Comparison of ENCODE assay signal across 11 cellular contexts in the genomic region with DNA sequence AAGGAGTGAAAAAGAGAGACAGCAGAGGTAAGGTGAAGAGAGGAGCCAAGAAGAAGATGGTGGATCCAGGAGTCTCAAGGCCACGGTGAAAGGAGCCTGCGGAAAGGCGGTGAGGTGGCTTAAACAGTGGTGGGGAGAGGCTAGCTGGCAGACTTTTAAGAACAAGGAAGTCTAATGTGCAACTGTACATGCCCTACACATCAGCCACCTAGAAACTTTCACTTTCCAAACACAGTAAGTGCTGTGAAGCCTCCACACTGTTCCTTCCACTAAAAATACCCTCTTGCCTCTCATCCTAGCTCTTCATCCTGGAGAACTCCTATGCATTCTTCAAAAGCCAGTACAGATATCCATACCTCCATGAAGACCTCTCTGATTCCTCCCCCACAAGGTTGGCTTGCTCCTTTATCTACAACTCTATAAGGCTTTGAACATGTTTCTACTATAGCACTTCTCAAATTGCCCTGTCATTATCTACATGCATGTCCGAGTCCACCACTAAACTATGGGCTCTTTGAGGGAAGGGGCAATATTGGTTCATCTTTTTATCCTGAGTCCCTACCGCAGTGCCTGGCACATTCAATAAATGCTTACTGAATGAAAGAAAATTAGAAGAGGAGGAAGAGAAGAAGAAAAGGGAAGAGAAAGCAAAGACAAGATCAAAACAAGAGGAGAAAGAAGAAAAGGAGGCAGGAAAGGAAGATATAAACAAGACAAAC. TPM values are rescaled to one million over a fixed set of nuclear protein-coding genes. Genes with fewer than 3 reads are reported as not detected.
DNase-seq lines count a peak whose midpoint lies in the region; ATAC-seq and TF ChIP-seq lines count a peak whose summit lies in the region.
"Had no signal": no experiment of that assay in that cellular context is flagged by ENCODE, and none has a peak within 500 bp of the region (broad histone marks: within the 10 kb centered on the region; RNA-seq: fewer than 3 reads in every experiment).

No MANE protein-coding gene starts in this region.

- peak overlapping the region; percentile 6 for H3K4me3 Mint-ChIP-seq in activated CD4-positive, alpha-beta memory T cell treated with anti-CD3 and anti-CD28 coated beads for 36 hours
- no peak overlapping the region for H3K4me3 Mint-ChIP-seq in activated CD4-positive, alpha-beta memory T cell treated with anti-CD3 and anti-CD28 coated beads, Interleukin-2, amount 10 ng/mL, durations not matched to agents 7 days and 5 days
- H3K4me3 Mint-ChIP-seq in stimulated activated effector memory CD8-positive, alpha-beta T cell treated with anti-CD3 and anti-CD28 coated beads, Interleukin-12 subunit alpha, Interleukin-12 subunit beta, amount 100 ng/mL, for 72 hours = no peak overlapping the region
- H3K4me3 Mint-ChIP-seq: nephron progenitor cell had no signal

- intact Hi-C loops in activated CD4-positive, alpha-beta memory T cell treated with anti-CD3 and anti-CD28 coated beads for 36 hours (cut with micrococcal nuclease) = loop anchor here (5.0 to 10.0 kb wide), 2 partner anchors 131 to 261 kb away; no protein-coding TSS in a partner anchor
- intact Hi-C loops in psoas muscle (cut with DNase I) = no loop called here

- H3K27me3 Mint-ChIP-seq in activated CD4-positive, alpha-beta memory T cell treated with anti-CD3 and anti-CD28 coated beads for 36 hours = no peaks in the 10 kb centered on the region
- no peaks in the 10 kb centered on the region for H3K27me3 Mint-ChIP-seq in activated CD4-positive, alpha-beta memory T cell treated with anti-CD3 and anti-CD28 coated beads, Interleukin-2, amount 10 ng/mL, durations not matched to agents 7 days and 5 days

- peak overlapping the region; percentile 50 for H3K27ac ChIP-seq in OCI-LY1 (ENCODE audit: low read depth, low read length, poor library complexity, severe bottlenecking)
- H3K27ac ChIP-seq in psoas muscle = no peak overlapping the region
- H3K27ac ChIP-seq: PC-9 had no signal

- H3K27ac Mint-ChIP-seq in activated CD4-positive, alpha-beta memory T cell treated with anti-CD3 and anti-CD28 coated beads for 36 hours = peak overlapping the region; percentile 21
- no peak overlapping the region for H3K27ac Mint-ChIP-seq in activated CD4-positive, alpha-beta memory T cell treated with anti-CD3 and anti-CD28 coated beads, Interleukin-2, amount 10 ng/mL, durations not matched to agents 7 days and 5 days
- H3K27ac Mint-ChIP-seq in stimulated activated effector memory CD8-positive, alpha-beta T cell treated with anti-CD3 and anti-CD28 coated beads, Interleukin-12 subunit alpha, Interleukin-12 subunit beta, amount 100 ng/mL, for 72 hours = peak overlapping the region; percentile 5
- H3K27ac Mint-ChIP-seq: nephron progenitor cell had no signal

- peak overlapping the region; percentile 58 for H3K4me2 ChIP-seq in OCI-LY1 (ENCODE audit: low read length)
- H3K4me2 ChIP-seq: PC-9 had no signal

- peaks cover 36% of the 10 kb centered on the region for H3K4me1 Mint-ChIP-seq in activated CD4-positive, alpha-beta memory T cell treated with anti-CD3 and anti-CD28 coated beads for 36 hours (ENCODE audit: low read depth)
- H3K4me1 Mint-ChIP-seq in activated CD4-positive, alpha-beta memory T cell treated with anti-CD3 and anti-CD28 coated beads, Interleukin-2, amount 10 ng/mL, durations not matched to agents 7 days and 5 days = peaks cover 48% of the 10 kb centered on the region
- peaks cover 29% of the 10 kb centered on the region for H3K4me1 Mint-ChIP-seq in stimulated activated effector memory CD8-positive, alpha-beta T cell treated with anti-CD3 and anti-CD28 coated beads, Interleukin-12 subunit alpha, Interleukin-12 subunit beta, amount 100 ng/mL, for 72 hours

- DNase-seq in activated CD4-positive, alpha-beta memory T cell treated with anti-CD3 and anti-CD28 coated beads for 36 hours = no peak
- no peak for DNase-seq in activated CD4-positive, alpha-beta memory T cell treated with anti-CD3 and anti-CD28 coated beads, Interleukin-2, amount 10 ng/mL, durations not matched to agents 7 days and 5 days
- DNase-seq in stimulated activated effector memory CD8-positive, alpha-beta T cell treated with anti-CD3 and anti-CD28 coated beads, Interleukin-12 subunit alpha, Interleukin-12 subunit beta, amount 100 ng/mL, for 72 hours (ENCODE audit: low spot score in 2 of 2) = no peak
- DNase-seq in retina (no peak), psoas muscle (no peak), ureter (ENCODE audit: low spot score) (no peak)
- DNase-seq: hypothalamus, nephron progenitor cell, PC-9 had no signal

- TF ChIP-seq CTCF in OCI-LY1 (IDR thresholded peaks at IDR 0.05; ENCODE audit: low read length) (no peak), psoas muscle (IDR thresholded peaks at IDR 0.05) (no peak)

- H2AFZ ChIP-seq in OCI-LY1 (ENCODE audit: low read length) = peak overlapping the region; percentile 49
- H2AFZ ChIP-seq: PC-9 had no signal

- peak overlapping the region; percentile 22 for H3K9ac ChIP-seq in OCI-LY1 (ENCODE audit: low read length)

- no peaks in the 10 kb centered on the region for H4K20me1 ChIP-seq in OCI-LY1 (ENCODE audit: insufficient read depth, low read length)

- POLR2A ChIA-PET in activated CD4-positive, alpha-beta memory T cell treated with anti-CD3 and anti-CD28 coated beads for 36 hours (lab: Charles Lee) = no interaction called here
- POLR2A ChIA-PET in activated CD4-positive, alpha-beta memory T cell treated with anti-CD3 and anti-CD28 coated beads, Interleukin-2, amount 10 ng/mL, durations not matched to agents 7 days and 5 days (lab: Charles Lee) = interaction anchor here (1.2 to 2.7 kb wide), 3 partner anchors 16 to 86 kb away, joined by 3 to 9 read pairs (median 5); no protein-coding TSS in a partner anchor

- H3K9me2 ChIP-seq in OCI-LY1 (ENCODE audit: low read depth, low read length) = no peaks in the 10 kb centered on the region

- H3K9me3 ChIP-seq in OCI-LY1 (ENCODE audit: low read length) (no peaks in the 10 kb centered on the region), psoas muscle (no peaks in the 10 kb centered on the region)

- no peaks in the 10 kb centered on the region for H3K9me3 Mint-ChIP-seq in activated CD4-positive, alpha-beta memory T cell treated with anti-CD3 and anti-CD28 coated beads for 36 hours
- no peaks in the 10 kb centered on the region for H3K9me3 Mint-ChIP-seq in activated CD4-positive, alpha-beta memory T cell treated with anti-CD3 and anti-CD28 coated beads, Interleukin-2, amount 10 ng/mL, durations not matched to agents 7 days and 5 days
- H3K9me3 Mint-ChIP-seq in stimulated activated effector memory CD8-positive, alpha-beta T cell treated with anti-CD3 and anti-CD28 coated beads, Interleukin-12 subunit alpha, Interleukin-12 subunit beta, amount 100 ng/mL, for 72 hours = no peaks in the 10 kb centered on the region
- H3K9me3 Mint-ChIP-seq: nephron progenitor cell had no signal

- ATAC-seq in HG02678 (IDR thresholded peaks at IDR 0.05; ENCODE audit: unreplicated experiment) = peak; percentile 31
- no peak for ATAC-seq in stimulated activated effector memory CD8-positive, alpha-beta T cell treated with anti-CD3 and anti-CD28 coated beads, Interleukin-12 subunit alpha, Interleukin-12 subunit beta, amount 100 ng/mL, for 72 hours
- no peak for ATAC-seq in psoas muscle

- peaks cover 3% of the 10 kb centered on the region; the same call in 1 of the 2 replicates for H3F3A ChIP-seq in OCI-LY1 (ENCODE audit: insufficient read depth, low read length)

- H3K36me3 ChIP-seq in OCI-LY1 (ENCODE audit: insufficient read depth, low read length) = no peaks in the 10 kb centered on the region
- H3K36me3 ChIP-seq in psoas muscle (ENCODE audit: insufficient read depth in 1 of 2, low read depth in 1 of 2) = no peaks in the 10 kb centered on the region

- H3K27me3 ChIP-seq in OCI-LY1 (ENCODE audit: insufficient read depth, low read length) (no peaks in the 10 kb centered on the region), psoas muscle (ENCODE audit: insufficient read depth in 3 of 3, low read length in 2 of 3) (no peaks in the 10 kb centered on the region)

- CTCF ChIA-PET in activated CD4-positive, alpha-beta memory T cell treated with anti-CD3 and anti-CD28 coated beads for 36 hours (lab: Charles Lee) = interaction anchor here (2.1 to 3.0 kb wide), 3 partner anchors 72 to 372 kb away, joined by 8 to 14 read pairs (median 9); no protein-coding TSS in a partner anchor
- CTCF ChIA-PET in activated CD4-positive, alpha-beta memory T cell treated with anti-CD3 and anti-CD28 coated beads, Interleukin-2, amount 10 ng/mL, durations not matched to agents 7 days and 5 days (lab: Charles Lee) = interaction anchor here (0.9 to 3.5 kb wide), 5 partner anchors 21 to 518 kb away, joined by 3 to 18 read pairs (median 3); a partner anchor contains a TSS

- 82 to 95% (median 91%) methylated on average over 5 of the region's 5 CpGs for WGBS in psoas muscle, 3 donors

- H3K36me3 Mint-ChIP-seq in activated CD4-positive, alpha-beta memory T cell treated with anti-CD3 and anti-CD28 coated beads for 36 hours = no peaks in the 10 kb centered on the region
- no peaks in the 10 kb centered on the region for H3K36me3 Mint-ChIP-seq in activated CD4-positive, alpha-beta memory T cell treated with anti-CD3 and anti-CD28 coated beads, Interleukin-2, amount 10 ng/mL, durations not matched to agents 7 days and 5 days (ENCODE audit: low read depth)
- no peaks in the 10 kb centered on the region for H3K36me3 Mint-ChIP-seq in stimulated activated effector memory CD8-positive, alpha-beta T cell treated with anti-CD3 and anti-CD28 coated beads, Interleukin-12 subunit alpha, Interleukin-12 subunit beta, amount 100 ng/mL, for 72 hours

- H3K79me2 ChIP-seq in OCI-LY1 (ENCODE audit: insufficient read depth, low read length) = no peaks in the 10 kb centered on the region

- H3K4me1 ChIP-seq in OCI-LY1 (ENCODE audit: insufficient read depth, low read length, severe bottlenecking) (peaks cover 54% of the 10 kb centered on the region), psoas muscle (no peaks in the 10 kb centered on the region)

- H3K4me3 ChIP-seq in OCI-LY1 (ENCODE audit: low read depth, low read length, poor library complexity, severe bottlenecking) = peak overlapping the region; percentile 37
- H3K4me3 ChIP-seq in psoas muscle = no peak overlapping the region
- H3K4me3 ChIP-seq: PC-9 had no signal

RNA-seq across cellular contexts. Expression of a gene that starts 54.3 kb away (rescaled TPM):
- 10 to 100 TPM in 1 of 2 experiments, 1 to 10 TPM in 1; 8.8 to 11.5 TPM for total RNA-seq in activated CD4-positive, alpha-beta memory T cell treated with anti-CD3 and anti-CD28 coated beads for 36 hours
- total RNA-seq in activated CD4-positive, alpha-beta memory T cell treated with anti-CD3 and anti-CD28 coated beads, Interleukin-2, amount 10 ng/mL, durations not matched to agents 7 days and 5 days = 1 to 10 TPM; 4.1 to 6.1 TPM
- total RNA-seq in psoas muscle = 1 to 10 TPM; 5.8 to 9.2 (median 7.7) TPM
- polyA plus RNA-seq in psoas muscle = 10 to 100 TPM in 2 of 3 donors, 1 to 10 TPM in 1; 2.1 to 20.4 (median 13.8) TPM
- total RNA-seq in ureter = 1.8 TPM
